ENCODE assay signal across 1 cellular context in the genomic region with DNA sequence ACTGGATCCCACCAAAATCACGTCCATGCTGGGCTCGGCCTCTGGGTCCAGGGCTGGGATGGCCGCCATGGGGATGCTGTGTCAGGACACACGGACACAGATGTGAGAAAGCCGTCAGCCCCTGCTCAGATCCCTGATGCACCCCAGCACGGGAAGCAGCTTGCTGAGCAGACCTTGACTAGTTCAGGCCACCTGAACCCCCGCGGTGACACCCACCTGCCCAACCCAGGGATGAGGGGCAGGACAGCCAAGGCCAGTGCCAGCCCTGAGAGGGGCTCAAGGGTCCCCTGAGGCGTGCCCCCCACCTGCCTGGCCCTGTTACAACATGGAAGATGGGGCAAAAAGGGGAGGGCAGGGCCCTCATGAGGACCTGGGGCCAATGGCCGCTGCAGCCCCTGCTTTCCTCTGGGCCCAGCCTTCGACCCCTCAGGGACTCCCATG.
TF ChIP-seq lines count a peak whose summit lies in the region.

No MANE protein-coding gene starts in this region.

TF ChIP-seq in K562, 482 proteins besides CTCF, POLR2A, EP300 and RAD21:
- TF ChIP-seq CXXC5 (CRISPR knock-in tag; IDR thresholded peaks at IDR 0.05) (no peak), TEAD2 (tag; IDR thresholded peaks at IDR 0.05) (no peak), MECOM (CRISPR knock-in tag; IDR thresholded peaks at IDR 0.05) (no peak), ZC3H4 (CRISPR knock-in tag; IDR thresholded peaks at IDR 0.05; ENCODE audit: borderline replicate concordance) (no peak), FUS (optimal IDR thresholded peaks at IDR 0.05; ENCODE audit: low read depth, low read length) (no peak), ARID3A (IDR thresholded peaks at IDR 0.05; ENCODE audit: borderline replicate concordance, low read depth, low read length) (no peak), MCM3 (IDR thresholded peaks at IDR 0.05) (no peak), KLF6 (CRISPR knock-in tag; IDR thresholded peaks at IDR 0.05; ENCODE audit: borderline replicate concordance) (no peak), SMARCA4 (IDR thresholded peaks at IDR 0.05) (no peak)
- TF ChIP-seq, protein P1, sequence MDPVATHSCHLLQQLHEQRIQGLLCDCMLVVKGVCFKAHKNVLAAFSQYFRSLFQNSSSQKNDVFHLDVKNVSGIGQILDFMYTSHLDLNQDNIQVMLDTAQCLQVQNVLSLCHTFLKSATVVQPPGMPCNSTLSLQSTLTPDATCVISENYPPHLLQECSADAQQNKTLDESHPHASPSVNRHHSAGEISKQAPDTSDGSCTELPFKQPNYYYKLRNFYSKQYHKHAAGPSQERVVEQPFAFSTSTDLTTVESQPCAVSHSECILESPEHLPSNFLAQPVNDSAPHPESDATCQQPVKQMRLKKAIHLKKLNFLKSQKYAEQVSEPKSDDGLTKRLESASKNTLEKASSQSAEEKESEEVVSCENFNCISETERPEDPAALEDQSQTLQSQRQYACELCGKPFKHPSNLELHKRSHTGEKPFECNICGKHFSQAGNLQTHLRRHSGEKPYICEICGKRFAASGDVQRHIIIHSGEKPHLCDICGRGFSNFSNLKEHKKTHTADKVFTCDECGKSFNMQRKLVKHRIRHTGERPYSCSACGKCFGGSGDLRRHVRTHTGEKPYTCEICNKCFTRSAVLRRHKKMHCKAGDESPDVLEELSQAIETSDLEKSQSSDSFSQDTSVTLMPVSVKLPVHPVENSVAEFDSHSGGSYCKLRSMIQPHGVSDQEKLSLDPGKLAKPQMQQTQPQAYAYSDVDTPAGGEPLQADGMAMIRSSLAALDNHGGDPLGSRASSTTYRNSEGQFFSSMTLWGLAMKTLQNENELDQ (CRISPR knock-in tag; IDR thresholded peaks at IDR 0.05; ENCODE audit: borderline replicate concordance) = no peak
TF ChIP-seq in K562: peak in this region for 0.
